26 cellular contexts compared by ENCODE assay signal in genomic region chr1:95650631-95651030, GRCh38.
DNase-seq lines count a peak whose midpoint lies in the region; TF ChIP-seq lines count a peak whose summit lies in the region.
"Had no signal": no experiment of that assay in that cellular context is flagged by ENCODE, and none has a peak within 500 bp of the region (broad histone marks: within the 10 kb centered on the region; RNA-seq: fewer than 3 reads in every experiment).

No MANE protein-coding gene starts in this region.

- CTCF ChIA-PET in GM10248 (lab: Yijun Ruan, JAX), result interaction anchor here (1.3 kb wide), 1 partner anchor 15 kb away, joined by 3 read pairs; no protein-coding TSS in a partner anchor

- H3K9ac ChIP-seq in BLaER1, result no peak overlapping the region

- no peak for TF ChIP-seq CTCF in NB4 (IDR thresholded peaks at IDR 0.05; ENCODE audit: low read depth, low read length)
- TF ChIP-seq CTCF in GM10248 (IDR thresholded peaks at IDR 0.05; ENCODE audit: control extremely low read depth, extremely low read depth, low read depth, missing control alignments), result no peak

- no peaks in the 10 kb centered on the region for H3K4me1 Mint-ChIP-seq in activated T-cell treated with anti-CD3 and anti-CD28 coated beads, Interleukin-2, amount 50 U/mL, for 24 hours (ENCODE audit: low read depth)
- H3K4me1 Mint-ChIP-seq: activated CD4-positive, alpha-beta T cell treated with anti-CD3 and anti-CD28 coated beads, Interleukin-2, amount 10 ng/mL, durations not matched to agents 7 days and 5 days; stimulated activated effector memory CD8-positive, alpha-beta T cell treated with anti-CD3 and anti-CD28 coated beads, Interleukin-12 subunit alpha, Interleukin-12 subunit beta, amount 100 ng/mL, for 72 hours had no signal

- H3K4me3 ChIP-seq in BLaER1 (no peak overlapping the region), NB4 (ENCODE audit: low read depth, low read length) (no peak overlapping the region)
- H3K4me3 ChIP-seq: adrenal gland, right lobe of liver, upper lobe of left lung had no signal

- TF ChIP-seq POLR2A in NB4 (IDR thresholded peaks at IDR 0.05; ENCODE audit: extremely low read depth, insufficient read length), result no peak

- H3K27me3 ChIP-seq in BLaER1, result no peaks in the 10 kb centered on the region
- H3K27me3 ChIP-seq: adrenal gland, brain microvascular endothelial cell, right lobe of liver, upper lobe of left lung had no signal

- intact Hi-C loops in head of caudate nucleus (cut with DNase I), result no loop called here

- no peak overlapping the region for H3K27ac Mint-ChIP-seq in activated T-cell treated with anti-CD3 and anti-CD28 coated beads, Interleukin-2, amount 50 U/mL, for 24 hours
- H3K27ac Mint-ChIP-seq: activated CD4-positive, alpha-beta T cell treated with anti-CD3 and anti-CD28 coated beads, Interleukin-2, amount 10 ng/mL, durations not matched to agents 7 days and 5 days; activated naive CD4-positive, alpha-beta T cell treated with anti-CD3 and anti-CD28 coated beads for 36 hours; activated T-cell treated with anti-CD3 and anti-CD28 coated beads, Interleukin-2, amount 50 U/mL, for 72 hours; stimulated activated effector memory CD8-positive, alpha-beta T cell treated with anti-CD3 and anti-CD28 coated beads, Interleukin-12 subunit alpha, Interleukin-12 subunit beta, amount 100 ng/mL, for 72 hours had no signal

- H3K9me3 ChIP-seq in BLaER1, result 0 out of 2 replicates have a peak, but pooled peaks cover 5% of the 10 kb centered on the region
- H3K9me3 ChIP-seq: adrenal gland, right lobe of liver, upper lobe of left lung had no signal

- H3K4me3 Mint-ChIP-seq in activated T-cell treated with anti-CD3 and anti-CD28 coated beads, Interleukin-2, amount 50 U/mL, for 24 hours, result no peak overlapping the region
- H3K4me3 Mint-ChIP-seq: activated CD4-positive, alpha-beta T cell treated with anti-CD3 and anti-CD28 coated beads, Interleukin-2, amount 10 ng/mL, durations not matched to agents 7 days and 5 days; activated naive CD4-positive, alpha-beta T cell treated with anti-CD3 and anti-CD28 coated beads for 36 hours; activated T-cell treated with anti-CD3 and anti-CD28 coated beads, Interleukin-2, amount 50 U/mL, for 72 hours; stimulated activated effector memory CD8-positive, alpha-beta T cell treated with anti-CD3 and anti-CD28 coated beads, Interleukin-12 subunit alpha, Interleukin-12 subunit beta, amount 100 ng/mL, for 72 hours had no signal

- POLR2A ChIA-PET in GM10248 (lab: Yijun Ruan, JAX), result no interaction called here

- H3K36me3 ChIP-seq in BLaER1, result no peaks in the 10 kb centered on the region
- H3K36me3 ChIP-seq: adrenal gland, brain microvascular endothelial cell, right lobe of liver, upper lobe of left lung had no signal

- DNase-seq in NB4 (ENCODE audit: low read depth) (peak; percentile 1), astrocyte of the hippocampus (ENCODE audit: low read depth, low spot score) (peak; percentile 39), head of caudate nucleus (peak in 39 of 42 donors; percentile 3 to 91 (median 45)), NCI-H1930 (lab: John Stamatoyannopoulos, UW) (no peak), GM10248 (ENCODE audit: extremely low spot score) (no peak), epidermal melanocyte (ENCODE audit: insufficient read length, low spot score) (no peak)
- DNase-seq in activated T-cell treated with anti-CD3 and anti-CD28 coated beads, Interleukin-2, amount 50 U/mL, for 24 hours, result no peak
- DNase-seq: activated CD4-positive, alpha-beta T cell treated with anti-CD3 and anti-CD28 coated beads, Interleukin-2, amount 10 ng/mL, durations not matched to agents 7 days and 5 days; activated naive CD4-positive, alpha-beta T cell treated with anti-CD3 and anti-CD28 coated beads for 36 hours; activated T-cell treated with anti-CD3 and anti-CD28 coated beads, Interleukin-2, amount 50 U/mL, for 72 hours; adrenal gland; brain microvascular endothelial cell; Calu3; DND-41; effector CD8-positive, alpha-beta T cell; Kasumi-1; mesenchymal stem cell; NCI-H187; NCI-H524; posterior cingulate gyrus; right lobe of liver; stimulated activated CD4-positive, alpha-beta T cell treated with anti-CD3 and anti-CD28 coated beads, Interleukin-4, amount 100 ng/mL, for 24 hours; upper lobe of left lung had no signal

- peak overlapping the region; percentile 4; the same call in 1 of the 2 replicates for H3K4me2 ChIP-seq in BLaER1

- no peaks in the 10 kb centered on the region for H3K27me3 Mint-ChIP-seq in activated T-cell treated with anti-CD3 and anti-CD28 coated beads, Interleukin-2, amount 50 U/mL, for 24 hours
- H3K27me3 Mint-ChIP-seq: activated CD4-positive, alpha-beta T cell treated with anti-CD3 and anti-CD28 coated beads, Interleukin-2, amount 10 ng/mL, durations not matched to agents 7 days and 5 days had no signal

- peaks cover 7% of the 10 kb centered on the region; the same call in 1 of the 2 replicates for H3K4me1 ChIP-seq in BLaER1
- H3K4me1 ChIP-seq: adrenal gland, right lobe of liver, upper lobe of left lung had no signal

- H4K20me1 ChIP-seq in BLaER1, result no peaks in the 10 kb centered on the region

- H3K9me3 Mint-ChIP-seq in activated T-cell treated with anti-CD3 and anti-CD28 coated beads, Interleukin-2, amount 50 U/mL, for 24 hours, result peaks cover 4% of the 10 kb centered on the region
- H3K9me3 Mint-ChIP-seq: stimulated activated effector memory CD8-positive, alpha-beta T cell treated with anti-CD3 and anti-CD28 coated beads, Interleukin-12 subunit alpha, Interleukin-12 subunit beta, amount 100 ng/mL, for 72 hours had no signal

- no peaks in the 10 kb centered on the region for H3K36me3 Mint-ChIP-seq in activated T-cell treated with anti-CD3 and anti-CD28 coated beads, Interleukin-2, amount 50 U/mL, for 24 hours (ENCODE audit: low read depth)
- H3K36me3 Mint-ChIP-seq: stimulated activated effector memory CD8-positive, alpha-beta T cell treated with anti-CD3 and anti-CD28 coated beads, Interleukin-12 subunit alpha, Interleukin-12 subunit beta, amount 100 ng/mL, for 72 hours had no signal

- no peak overlapping the region for H3K27ac ChIP-seq in BLaER1
- H3K27ac ChIP-seq: adrenal gland, brain microvascular endothelial cell, C4-2B, right lobe of liver, upper lobe of left lung had no signal

Comparison
In these comparisons a context has a peak if more than half of its experiments do, and no peak if none do; other contexts are left out.
1. DNase-seq: peak in NB4 (single experiment), astrocyte of the hippocampus (single experiment) and head of caudate nucleus (39 of 42); none in NCI-H1930 (0 of 2), GM10248 (single experiment), activated T-cell treated with anti-CD3 and anti-CD28 coated beads, Interleukin-2, amount 50 U/mL, for 24 hours (single experiment) and epidermal melanocyte (single experiment).